ENCODE assay signal across 9 cellular contexts in genomic region chr10:74190494-74190893, GRCh38. TPM values are rescaled to one million over a fixed set of nuclear protein-coding genes. Genes with fewer than 3 reads are reported as not detected.
A peak's percentile ranks its signal among the peaks of the same experiment; 100 is the strongest.
DNase-seq lines count a peak whose midpoint lies in the region; ATAC-seq and TF ChIP-seq lines count a peak whose summit lies in the region.
"Had no signal": no experiment of that assay in that cellular context is flagged by ENCODE, and none has a peak within 500 bp of the region (broad histone marks: within the 10 kb centered on the region; RNA-seq: fewer than 3 reads in every experiment).

No MANE protein-coding gene starts in this region.

- peak overlapping the region; percentile 78 for H3K4me2 ChIP-seq in skeletal muscle satellite cell (ENCODE audit: low read length)

- POLR2A ChIA-PET in Panc1 (lab: Charles Lee): interaction anchor here (0.7 to 1.5 kb wide), 3 partner anchors 11 to 920 kb away, joined by 4 to 8 read pairs (median 6); no protein-coding TSS in a partner anchor

- in situ Hi-C loops in Panc1 (cut with HindIII; ENCODE audit: low pct_unique_long_range_greater_than_20kb, low sequenced_read_pairs): no loop called here

- H3K36me3 ChIP-seq in Panc1 (ENCODE audit: control insufficient read depth, insufficient read depth, low read length): no peaks in the 10 kb centered on the region
- no peaks in the 10 kb centered on the region for H3K36me3 ChIP-seq in skeletal muscle satellite cell (ENCODE audit: insufficient read depth, low read length)

- peak overlapping the region; percentile 67 for H3K9ac ChIP-seq in skeletal muscle satellite cell (ENCODE audit: low read depth, low read length)

- no TSS peak for BruUV-seq in Panc1 (replicated peaks; lab: Mats Ljungman, UMichigan)

- intact Hi-C loops in Panc1 (cut with micrococcal nuclease; ENCODE audit: unreplicated experiment): no loop called here

- H3K4me1 ChIP-seq in Panc1 (ENCODE audit: control insufficient read depth, insufficient read depth, low read length) (peaks cover 49% of the 10 kb centered on the region), skeletal muscle satellite cell (ENCODE audit: control insufficient read depth, insufficient read depth, low read length) (peaks cover 39% of the 10 kb centered on the region)

- H3K27ac ChIP-seq in Panc1 (ENCODE audit: low read length): peak overlapping the region; percentile 91

- TF ChIP-seq CTCF in Panc1 (IDR thresholded peaks at IDR 0.05): no peak

- H3K27me3 ChIP-seq in Panc1 (ENCODE audit: control insufficient read depth, insufficient read depth, low read length) (no peaks in the 10 kb centered on the region), skeletal muscle satellite cell (ENCODE audit: control insufficient read depth, insufficient read depth, low read length) (no peaks in the 10 kb centered on the region)

- peak overlapping the region; percentile 4 to 41 for H3K4me3 ChIP-seq in Panc1 (ENCODE audit: low read depth in 2 of 2, low read length in 2 of 2)
- peak overlapping the region; percentile 26 for H3K4me3 ChIP-seq in skeletal muscle satellite cell (ENCODE audit: low read length)

- DNase-seq in Panc1 (ENCODE audit: low read depth, low spot score) (no peak), NCI-H146 (lab: John Stamatoyannopoulos, UW) (no peak)
- DNase-seq in stimulated activated CD4-positive, alpha-beta T cell treated with anti-CD3 and anti-CD28 coated beads, Interleukin-15, amount 100 ng/mL, for 24 hours: no peak
- DNase-seq: H7 had no signal

- ATAC-seq in GM18517 (IDR thresholded peaks at IDR 0.05; ENCODE audit: unreplicated experiment) (peak; percentile 29), Panc1 (peak; percentile 67), esophagus mucosa (peak; percentile 6), GM19324 (IDR thresholded peaks at IDR 0.05; ENCODE audit: low FRiP score, unreplicated experiment) (no peak), HG03159 (IDR thresholded peaks at IDR 0.05; ENCODE audit: unreplicated experiment) (no peak)

- no peaks in the 10 kb centered on the region for H3K9me3 ChIP-seq in Panc1 (ENCODE audit: control insufficient read depth, insufficient read depth, low read depth, low read length)
- no peaks in the 10 kb centered on the region for H3K9me3 ChIP-seq in skeletal muscle satellite cell (replicated peaks; ENCODE audit: low read length)

- CTCF ChIA-PET in Panc1 (lab: Charles Lee): interaction anchor here (0.5 to 1.2 kb wide), 2 partner anchors 23 to 760 kb away, joined by 4 to 6 read pairs; no protein-coding TSS in a partner anchor

RNA-seq across cellular contexts. Expression of gene ADK, which starts 39.5 kb away (rescaled TPM):
- 64.5 TPM for total RNA-seq in Panc1 (2021; ENCODE audit: unreplicated experiment)
- polyA plus RNA-seq in Panc1 (2012; ENCODE audit: insufficient read length): 52.6 TPM
- 50.8 TPM for total RNA-seq in esophagus mucosa
- 59.1 and 78.4 TPM in 2 replicates for total RNA-seq in skeletal muscle satellite cell (2012; rRNA removed)

RNA-seq across cellular contexts. Expression of gene AP3M1, which starts 39.9 kb away (rescaled TPM):
- total RNA-seq in Panc1 (2021; ENCODE audit: unreplicated experiment): 51.5 TPM
- 32.6 TPM for polyA plus RNA-seq in Panc1 (2012; ENCODE audit: insufficient read length)
- total RNA-seq in esophagus mucosa: 22.6 TPM
- total RNA-seq in skeletal muscle satellite cell (2012; rRNA removed): 31.2 and 32.2 TPM in 2 replicates

Comparison
In these comparisons a context has a peak if more than half of its experiments do, and no peak if none do; other contexts are left out.
1. ATAC-seq: peak in GM18517 (single experiment), Panc1 (single experiment) and esophagus mucosa (single experiment); none in GM19324 (single experiment) and HG03159 (single experiment).